Comparison of ENCODE assay signal across 22 cellular contexts in genomic region chr2:30989746-30990145, GRCh38.
A peak's percentile ranks its signal among the peaks of the same experiment; 100 is the strongest.
DNase-seq lines count a peak whose midpoint lies in the region; ATAC-seq and TF ChIP-seq lines count a peak whose summit lies in the region.
"Had no signal": no experiment of that assay in that cellular context is flagged by ENCODE, and none has a peak within 500 bp of the region (broad histone marks: within the 10 kb centered on the region; RNA-seq: fewer than 3 reads in every experiment).

No MANE protein-coding gene starts in this region.

- H2BK15ac ChIP-seq in mesendoderm (replicated peaks; ENCODE audit: low read depth): no peak overlapping the region

- no peak overlapping the region for H4K5ac ChIP-seq in mesendoderm (ENCODE audit: low read length)

- no peak overlapping the region for H2AK5ac ChIP-seq in mesendoderm (ENCODE audit: low read length)

- H3K4me2 ChIP-seq in mammary epithelial cell (ENCODE audit: insufficient read depth, low read depth, low read length): no peak overlapping the region
- H3K4me2 ChIP-seq in mesendoderm (ENCODE audit: low read length): no peak overlapping the region
- H3K4me2 ChIP-seq: BLaER1 had no signal

- no peaks in the 10 kb centered on the region for H3K4me1 ChIP-seq in mammary epithelial cell (ENCODE audit: insufficient read depth, low read length)
- H3K4me1 ChIP-seq in mesendoderm (ENCODE audit: control insufficient read depth, low read depth, low read length): peaks cover 7% of the 10 kb centered on the region

- no peaks in the 10 kb centered on the region for H4K20me1 ChIP-seq in mammary epithelial cell (ENCODE audit: insufficient read depth, low read length)

- H3K36me3 ChIP-seq in mammary epithelial cell (ENCODE audit: insufficient read depth, low read length): no peaks in the 10 kb centered on the region
- no peaks in the 10 kb centered on the region for H3K36me3 ChIP-seq in mesendoderm (ENCODE audit: control insufficient read depth, insufficient read depth, low read length)
- H3K36me3 ChIP-seq: BE2C had no signal

- in situ Hi-C loops in T47D (cut with HindIII; ENCODE audit: low pct_unique_long_range_greater_than_20kb, low sequenced_read_pairs): no loop called here
- in situ Hi-C loops in mammary epithelial cell (cut with MboI; ENCODE audit: low sequenced_read_pairs in 2 of 2): no loop called here

- BruUV-seq in mammary epithelial cell (replicated peaks; lab: Mats Ljungman, UMichigan): no TSS peak

- no peak overlapping the region for H4K8ac ChIP-seq in mesendoderm (ENCODE audit: low read depth, low read length)

- CTCF ChIA-PET in mammary epithelial cell (lab: Charles Lee; ENCODE audit: low non-redundant PET): no interaction called here

- no peak overlapping the region for H3K56ac ChIP-seq in mesendoderm (ENCODE audit: low read length)

- H2AFZ ChIP-seq in mammary epithelial cell (ENCODE audit: low read depth, low read length): no peak overlapping the region

- intact Hi-C loops in mammary epithelial cell (cut with micrococcal nuclease) (no loop called here), posterior vena cava (cut with DNase I) (no loop called here)

- H3K79me1 ChIP-seq in mesendoderm (ENCODE audit: low read length): no peaks in the 10 kb centered on the region

- H3K4me3 ChIP-seq in mammary epithelial cell (replicated peaks in 1 of 3; ENCODE audit: insufficient read depth in 1 of 3, low read depth in 2 of 3, low read length in 3 of 3) (no peak overlapping the region), mesendoderm (ENCODE audit: low read length) (no peak overlapping the region)
- H3K4me3 ChIP-seq: BLaER1 had no signal

- dilution Hi-C loops in mammary epithelial cell (cut with HindIII; ENCODE audit: low sequenced_read_pairs): no loop called here

- H3K9me3 ChIP-seq in mammary epithelial cell (replicated peaks; ENCODE audit: insufficient read depth, low read length): no peaks in the 10 kb centered on the region
- H3K9me3 ChIP-seq: BE2C, BLaER1 had no signal

- no peak overlapping the region for H3K23ac ChIP-seq in mesendoderm (ENCODE audit: low read length)

- H3K27ac ChIP-seq in mammary epithelial cell (ENCODE audit: insufficient read depth, low read depth, low read length) (no peak overlapping the region), mesendoderm (ENCODE audit: low read depth, low read length) (no peak overlapping the region)
- H3K27ac ChIP-seq: BLaER1 had no signal

- H2BK120ac ChIP-seq in mesendoderm (ENCODE audit: low read depth, low read length): no peak overlapping the region

- H2BK5ac ChIP-seq in mesendoderm (ENCODE audit: low read length): no peak overlapping the region

- H3K18ac ChIP-seq in mesendoderm (ENCODE audit: low read length): no peak overlapping the region

- no peaks in the 10 kb centered on the region for H3K79me2 ChIP-seq in mammary epithelial cell (ENCODE audit: insufficient read depth, low read length)
- H3K79me2 ChIP-seq in mesendoderm (ENCODE audit: control insufficient read depth, insufficient read depth, low read length): no peaks in the 10 kb centered on the region

- peak; percentile 4 to 64 for DNase-seq in T47D (ENCODE audit: low read depth in 1 of 2, low spot score in 1 of 2)
- no peak for DNase-seq in mammary epithelial cell
- DNase-seq in mesendoderm: peak; percentile 52
- DNase-seq in posterior vena cava (ENCODE audit: low spot score): peak; percentile 4
- DNase-seq in NCI-H187 treated with DMSO at 0.1 percent for 48 hours (lab: John Stamatoyannopoulos, UW): no peak
- DNase-seq: 8988T; ACHN; BE2C; C1 segment of cervical spinal cord; CD4-positive, alpha-beta memory T cell; CD4-positive, CD25-positive, alpha-beta regulatory T cell; CD8-positive, alpha-beta memory T cell; COR-L47; DMS 273 treated with DMSO at 0.1 percent for 48 hours; DMS153; DMS53; DMS79; DND-41; EL; GF-D8 had no signal

- ATAC-seq in GM18861 (IDR thresholded peaks at IDR 0.05; ENCODE audit: unreplicated experiment): no peak

- TF ChIP-seq CTCF in mammary epithelial cell (conservative IDR thresholded peaks at IDR 0.05 in 1 of 2, IDR thresholded peaks at IDR 0.05 in 1 of 2; ENCODE audit: extremely low read depth in 1 of 2, insufficient read depth in 1 of 2, low read depth in 1 of 2, low read length in 2 of 2): no peak

- H3K27me3 ChIP-seq in mammary epithelial cell (ENCODE audit: insufficient read depth, low read length) (no peaks in the 10 kb centered on the region), mesendoderm (ENCODE audit: insufficient read depth, low read length, poor library complexity) (no peaks in the 10 kb centered on the region)
- H3K27me3 ChIP-seq: BE2C, BLaER1 had no signal

- 73% methylated on average over 1 of the region's 1 CpG for WGBS in mammary epithelial cell (ENCODE audit: low coverage, missing lambda C conversion rate)
- WGBS in mesendoderm (ENCODE audit: extremely low coverage, insufficient coverage, low lambda C conversion rate): no CpG with 5 or more reads among the region's 1 CpG

- no peak overlapping the region for H3K9ac ChIP-seq in mammary epithelial cell (ENCODE audit: insufficient read depth, low read length)
- H3K9ac ChIP-seq in mesendoderm (ENCODE audit: low read length): no peak overlapping the region
- H3K9ac ChIP-seq: BLaER1 had no signal

- H3K4ac ChIP-seq in mesendoderm (ENCODE audit: low read depth, low read length): no peak overlapping the region

Comparison
In these comparisons a context has a peak if more than half of its experiments do, and no peak if none do; other contexts are left out.
1. DNase-seq: peak in T47D (2 of 2), mesendoderm (single experiment) and posterior vena cava (single experiment); none in mammary epithelial cell (single experiment) and NCI-H187 treated with DMSO at 0.1 percent for 48 hours (single experiment).